Comparison of ENCODE assay signal across 8 cellular contexts in the genomic region with DNA sequence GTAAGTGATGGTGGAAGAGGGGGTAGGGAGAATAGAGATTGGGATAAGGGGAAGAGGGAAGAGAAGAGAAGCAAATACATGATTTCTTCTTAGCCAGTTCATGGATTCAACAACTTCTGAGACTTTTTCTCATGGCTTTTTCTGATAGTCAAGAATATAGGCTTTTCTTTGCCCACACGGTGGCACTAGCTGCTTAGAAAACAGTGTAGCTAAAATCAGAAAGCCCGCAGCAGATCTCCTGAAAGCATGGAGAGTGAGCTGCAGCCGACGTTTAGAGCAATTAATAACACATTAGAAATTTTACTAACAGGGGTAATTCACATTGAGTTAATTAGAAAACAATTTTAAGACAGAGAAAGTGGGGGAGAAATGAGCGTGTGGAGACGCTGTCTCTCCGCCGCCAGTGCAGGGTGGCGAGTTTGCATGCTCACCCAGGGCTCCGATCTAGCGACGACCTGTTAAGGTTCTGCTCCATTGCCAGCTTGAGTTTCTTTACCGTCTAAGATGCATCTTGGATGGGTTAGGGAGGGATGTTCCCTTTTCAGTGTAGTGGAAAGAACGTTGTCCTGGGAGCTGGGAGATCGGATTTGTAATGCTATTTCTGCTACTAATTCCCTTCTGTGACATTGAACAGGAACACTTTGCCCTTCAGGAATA. TPM values are rescaled to one million over a fixed set of nuclear protein-coding genes. Genes with fewer than 3 reads are reported as not detected.
DNase-seq lines count a peak whose midpoint lies in the region; ATAC-seq, FAIRE-seq and TF ChIP-seq lines count a peak whose summit lies in the region.

No MANE protein-coding gene starts in this region.

- H3K36me3 ChIP-seq in MM.1S (replicated peaks; ENCODE audit: insufficient read depth, low read length) = no peaks in the 10 kb centered on the region
- H3K36me3 ChIP-seq in SU-DHL-6 (ENCODE audit: low read length) = no peaks in the 10 kb centered on the region
- no peaks in the 10 kb centered on the region for H3K36me3 ChIP-seq in spleen

- intact Hi-C loops in spleen (cut with DNase I; ENCODE audit: low total_unique reads) = loop anchor here (5.0 to 10.0 kb wide), 2 partner anchors 110 to 183 kb away; no protein-coding TSS in a partner anchor

- no peak for TF ChIP-seq POLR2A in spleen (IDR thresholded peaks at IDR 0.05)

- H3K9me2 ChIP-seq in MM.1S (replicated peaks; ENCODE audit: insufficient read depth, low read length) (no peaks in the 10 kb centered on the region), SU-DHL-6 (replicated peaks; ENCODE audit: insufficient read depth, low read length) (no peaks in the 10 kb centered on the region)

- DNase-seq in D721Med (ENCODE audit: insufficient read length, low spot score) (no peak), MM.1S (peak; percentile 64), cardiac fibroblast (ENCODE audit: low read depth in 2 of 2) (peak; percentile 75 to 76), iris pigment epithelial cell (ENCODE audit: low read depth) (peak; percentile 65), spleen (no peak), HuH-7.5 (ENCODE audit: low spot score) (no peak)

- WGBS in spleen, 5 donors = 5 to 13% (median 10%) methylated on average over 15 of the region's 15 CpGs

- H3K9ac ChIP-seq in MM.1S (ENCODE audit: low read length) = no peak overlapping the region
- no peak overlapping the region for H3K9ac ChIP-seq in SU-DHL-6 (ENCODE audit: low read length)

- H3K4me3 ChIP-seq in MM.1S (ENCODE audit: low read length) = no peak overlapping the region
- H3K4me3 ChIP-seq in SU-DHL-6 (ENCODE audit: insufficient read depth, low read length, poor library complexity, severe bottlenecking) = no peak overlapping the region
- H3K4me3 ChIP-seq in cardiac fibroblast (replicated peaks in 1 of 2; ENCODE audit: low read depth in 2 of 2, low read length in 2 of 2) = peak overlapping the region in 1 of 2 donors; percentile 41
- H3K4me3 ChIP-seq in spleen = peak overlapping the region in 4 of 8 donors; percentile 2 to 52 (median 22)

- no peaks in the 10 kb centered on the region for H3K27me3 ChIP-seq in MM.1S (replicated peaks; ENCODE audit: insufficient read depth, low read length)
- no peaks in the 10 kb centered on the region for H3K27me3 ChIP-seq in SU-DHL-6 (ENCODE audit: low read length)
- H3K27me3 ChIP-seq in spleen (replicated peaks in 1 of 7) = peaks cover 0 to 12% (median 0%) of the 10 kb centered on the region in 7 donors

- H2AFZ ChIP-seq in MM.1S (ENCODE audit: low read length) (no peak overlapping the region), SU-DHL-6 (ENCODE audit: low read depth, low read length, severe bottlenecking) (no peak overlapping the region)

- H3K9me3 ChIP-seq in MM.1S (replicated peaks; ENCODE audit: insufficient read depth, low read length) (no peaks in the 10 kb centered on the region), SU-DHL-6 (ENCODE audit: insufficient read depth, low read length) (no peaks in the 10 kb centered on the region), spleen (peaks cover 0 to 7% (median 0%) of the 10 kb centered on the region in 8 donors)

- H3K4me2 ChIP-seq in MM.1S (ENCODE audit: low read depth, low read length) (no peak overlapping the region), SU-DHL-6 (ENCODE audit: low read depth, low read length, poor library complexity, severe bottlenecking) (no peak overlapping the region)

- TF ChIP-seq CTCF in D721Med (IDR thresholded peaks at IDR 0.05; ENCODE audit: insufficient read depth, missing control alignments) (peak; percentile 79), MM.1S (IDR thresholded peaks at IDR 0.05; ENCODE audit: low read length) (peak; percentile 65), SU-DHL-6 (IDR thresholded peaks at IDR 0.05; ENCODE audit: insufficient read depth, low read length, poor library complexity, severe bottlenecking) (peak; percentile 33), cardiac fibroblast (IDR thresholded peaks at IDR 0.05; ENCODE audit: low read depth, low read length) (peak; percentile 67), spleen (IDR thresholded peaks at IDR 0.05 in 8 of 11, conservative IDR thresholded peaks at IDR 0.05 in 3 of 11) (peak in 8 of 11 experiments; percentile 11 to 61 (median 50))

- peak; percentile 84 for FAIRE-seq in D721Med (lab: Jason Lieb, UNC)

- H3K79me2 ChIP-seq in MM.1S (ENCODE audit: low read length) (no peaks in the 10 kb centered on the region), SU-DHL-6 (ENCODE audit: insufficient read depth, low read length) (no peaks in the 10 kb centered on the region)

- no peaks in the 10 kb centered on the region for H4K20me1 ChIP-seq in MM.1S (ENCODE audit: insufficient read depth, low read length)
- no peaks in the 10 kb centered on the region for H4K20me1 ChIP-seq in SU-DHL-6 (ENCODE audit: low read depth, low read length)

- H3K4me1 ChIP-seq in MM.1S (ENCODE audit: low read length) = no peaks in the 10 kb centered on the region
- peaks cover 0 to 7% (median 3%) of the 10 kb centered on the region in 6 donors for H3K4me1 ChIP-seq in spleen

- peak; percentile 69 for ATAC-seq in GM21390 (IDR thresholded peaks at IDR 0.05; ENCODE audit: unreplicated experiment)

- H3K27ac ChIP-seq in MM.1S (ENCODE audit: low read length) (no peak overlapping the region), SU-DHL-6 (ENCODE audit: low read depth, low read length) (no peak overlapping the region), spleen (no peak overlapping the region)

- H3F3A ChIP-seq in MM.1S (ENCODE audit: insufficient read depth, low read length) (no peaks in the 10 kb centered on the region), SU-DHL-6 (ENCODE audit: insufficient read depth) (no peaks in the 10 kb centered on the region)

RNA-seq across cellular contexts. Expression of gene RAG1, which starts 3.3 kb away (rescaled TPM):
- 10 to 100 TPM in 1 of 7 donors, 1 to 10 TPM in 6; 3.9 to 12.6 (median 7.3) TPM for total RNA-seq in spleen
- polyA plus RNA-seq in spleen = 1 to 10 TPM in 1 of 3 donors, under 1 TPM in 2; 0.39 to 2.1 (median 0.80) TPM

RNA-seq across cellular contexts. Expression of gene IFTAP, which starts 29.8 kb away (rescaled TPM):
- 10 to 100 TPM in 3 of 7 donors, 1 to 10 TPM in 4; 5.8 to 15.7 (median 9.0) TPM for total RNA-seq in spleen
- 10 to 100 TPM in 2 of 3 donors, 1 to 10 TPM in 1; 9.7 to 14.9 (median 12.1) TPM for polyA plus RNA-seq in spleen

RNA-seq across cellular contexts. Expression of gene RAG2, which starts 33.5 kb away (rescaled TPM):
- not detected for total RNA-seq in spleen
- polyA plus RNA-seq in spleen = not detected

RNA-seq across cellular contexts. Expression of gene TRAF6, which starts 54.4 kb away (rescaled TPM):
- 10 to 100 TPM; 18.5 to 26.1 (median 20.6) TPM for total RNA-seq in spleen
- polyA plus RNA-seq in spleen = 1 to 10 TPM; 2.1 to 3.9 (median 2.7) TPM

Comparison
In these comparisons a context has a peak if more than half of its experiments do, and no peak if none do; other contexts are left out.
1. DNase-seq: peak in MM.1S (single experiment), cardiac fibroblast (2 of 2) and iris pigment epithelial cell (single experiment); none in D721Med (single experiment), spleen (single experiment) and HuH-7.5 (single experiment).
2. Peak in every context shown above with its lines, with median percentiles within 50 percentile points of each other: CTCF ChIP-seq.